ENCODE assay signal across 30 cellular contexts in genomic region chr13:30181856-30182651, GRCh38.
DNase-seq lines count a peak whose midpoint lies in the region; ATAC-seq, FAIRE-seq and TF ChIP-seq lines count a peak whose summit lies in the region.
"Had no signal": no experiment of that assay in that cellular context is flagged by ENCODE, and none has a peak within 500 bp of the region (broad histone marks: within the 10 kb centered on the region; RNA-seq: fewer than 3 reads in every experiment).

No MANE protein-coding gene starts in this region.

- POLR2A ChIA-PET in K562 (lab: Yijun Ruan, JAX), result no interaction called here

- no peak for FAIRE-seq in K562 (lab: Jason Lieb, UNC)
- FAIRE-seq: G401.6, HTR-8/SVneo had no signal

- peak; percentile 13 for DNase-seq in ELR (ENCODE audit: low read depth)
- DNase-seq in K562 (ENCODE audit: extremely low read depth in 1 of 4, low spot score in 3 of 4), result peak in 2 of 4 experiments; percentile 6 to 18
- peak; percentile 74 for DNase-seq in left kidney (ENCODE audit: low read depth, low spot score)
- DNase-seq in heart left ventricle, result no peak
- no peak for DNase-seq in occipital lobe (lab: John Stamatoyannopoulos, UW)
- DNase-seq in NCI-H510A treated with DMSO at 0.1 percent for 48 hours (lab: John Stamatoyannopoulos, UW), result no peak
- DNase-seq: activated CD4-positive, CD25-positive, alpha-beta regulatory T cell treated with anti-CD3 and anti-CD28 coated beads, Interleukin-2, amount 50 U/mL, for 72 hours; activated CD8-positive, alpha-beta T cell treated with anti-CD3 and anti-CD28 coated beads, Interleukin-2, amount 10 ng/mL, durations not matched to agents 7 days and 5 days; activated effector memory CD4-positive, alpha-beta T cell treated with Interleukin-2 at 50 U/mL for 16 hours; aorta; CD8-positive, alpha-beta T cell; effector memory CD4-positive, alpha-beta T cell; erythroblast; immature natural killer cell; Kasumi-1; mesenchymal stem cell; naive B cell; NCI-H1092; NCI-H187 treated with DMSO at 0.1 percent for 48 hours; NCI-H69; RPMI8226; tibial artery had no signal

- peaks cover 6% of the 10 kb centered on the region for H3K9me3 ChIP-seq in HUES6 (ENCODE audit: control insufficient read depth, insufficient read depth, low read depth, low read length)
- H3K9me3 ChIP-seq in K562 (replicated peaks; ENCODE audit: control insufficient read depth, insufficient read depth, low read depth, low read length), result no peaks in the 10 kb centered on the region
- no peaks in the 10 kb centered on the region for H3K9me3 ChIP-seq in heart left ventricle
- H3K9me3 ChIP-seq: tibial artery had no signal

- TF ChIP-seq POLR2A in K562 (conservative IDR thresholded peaks at IDR 0.05) (peak; percentile 80), heart left ventricle (IDR thresholded peaks at IDR 0.05) (no peak)

- no peak overlapping the region for H3K4me2 ChIP-seq in K562 (ENCODE audit: insufficient read depth, low read length)

- BruUV-seq in K562 (replicated peaks; lab: Mats Ljungman, UMichigan), result no TSS peak

- H2AFZ ChIP-seq in K562 (ENCODE audit: low read depth, low read length), result no peak overlapping the region; the same call in 1 of the 2 replicates

- intact Hi-C loops in K562 (cut with micrococcal nuclease), result loop anchor here (2.0 kb wide), 1 partner anchor 153 kb away; no protein-coding TSS in a partner anchor
- intact Hi-C loops in heart left ventricle (cut with DNase I), result no loop called here

- H3K4me3 ChIP-seq in HUES6 (ENCODE audit: low read depth, low read length) (no peak overlapping the region), K562 (no peak overlapping the region), heart left ventricle (no peak overlapping the region)
- H3K4me3 ChIP-seq: cardiac muscle cell, coronary artery, skin epidermis, tibial artery had no signal

- TF ChIP-seq EP300 in K562 (IDR thresholded peaks at IDR 0.05; ENCODE audit: low read length), result no peak

- no peaks in the 10 kb centered on the region; the same call in 1 of the 2 replicates for H4K20me1 ChIP-seq in K562 (replicated peaks; ENCODE audit: control insufficient read depth, insufficient read depth, low read length)

- CTCF ChIA-PET in K562 (lab: Yijun Ruan, JAX; ENCODE audit: low intra/inter-chr PET ratio), result interaction anchor here (0.5 kb wide), 1 partner anchor 57 kb away, joined by 6 read pairs; no protein-coding TSS in a partner anchor

- H3K27me3 ChIP-seq in HUES6 (ENCODE audit: control insufficient read depth, insufficient read depth, low read length), result no peaks in the 10 kb centered on the region
- H3K27me3 ChIP-seq in K562 (ENCODE audit: control insufficient read depth in 2 of 2, insufficient read depth in 2 of 2, low read length in 2 of 2), result no peaks in the 10 kb centered on the region
- no peaks in the 10 kb centered on the region for H3K27me3 ChIP-seq in heart left ventricle
- H3K27me3 ChIP-seq: cardiac muscle cell, tibial artery had no signal

- H3K27ac ChIP-seq in HUES6 (ENCODE audit: low read depth, low read length) (no peak overlapping the region), K562 (ENCODE audit: extremely low read depth, low read depth, low read length) (no peak overlapping the region), heart left ventricle (no peak overlapping the region)
- H3K27ac ChIP-seq: cardiac muscle cell, coronary artery, skin epidermis, tibial artery had no signal

- H3K79me2 ChIP-seq in K562 (ENCODE audit: control insufficient read depth, insufficient read depth, low read length), result no peaks in the 10 kb centered on the region

- TF ChIP-seq CTCF in K562 (IDR thresholded peaks at IDR 0.05 in 2 of 3, conservative IDR thresholded peaks at IDR 0.05 in 1 of 3; ENCODE audit: insufficient read depth in 2 of 3, low read depth in 1 of 3, low read length in 3 of 3), result no peak
- TF ChIP-seq CTCF in heart left ventricle (IDR thresholded peaks at IDR 0.05), result no peak

- peak overlapping the region; percentile 76 for H3K9ac ChIP-seq in HUES6 (ENCODE audit: low read length)
- no peak overlapping the region for H3K9ac ChIP-seq in K562 (ENCODE audit: insufficient read depth in 1 of 2, low read depth in 2 of 2, low read length in 2 of 2)

- H3K4me1 ChIP-seq in HUES6 (ENCODE audit: control insufficient read depth, insufficient read depth, low read length) (0 out of 2 replicates have a peak, but pooled peaks cover 8% of the 10 kb centered on the region), K562 (replicated peaks in 1 of 2; ENCODE audit: control insufficient read depth in 2 of 2, insufficient read depth in 2 of 2, low read length in 2 of 2) (no peaks in the 10 kb centered on the region), heart left ventricle (no peaks in the 10 kb centered on the region)
- H3K4me1 ChIP-seq: tibial artery had no signal

- 24% methylated on average over 13 of the region's 13 CpGs for WGBS in K562 (ENCODE audit: insufficient coverage, low coverage, missing lambda C conversion rate)
- 87 to 90% (median 88%) methylated on average over 13 of the region's 13 CpGs for WGBS in heart left ventricle, 4 donors

- H3K9me1 ChIP-seq in K562 (ENCODE audit: control insufficient read depth, insufficient read depth, low read length), result no peaks in the 10 kb centered on the region

- no peak for TF ChIP-seq RAD21 in K562 (CRISPR knock-in tag; conservative IDR thresholded peaks at IDR 0.05 in 1 of 2, IDR thresholded peaks at IDR 0.05 in 1 of 2)

- in situ Hi-C loops in K562 (cut with MboI), result no loop called here

- no peaks in the 10 kb centered on the region for H3K36me3 ChIP-seq in HUES6 (ENCODE audit: control insufficient read depth, insufficient read depth, low read length)
- H3K36me3 ChIP-seq in K562 (ENCODE audit: control insufficient read depth, insufficient read depth, low read length), result no peaks in the 10 kb centered on the region
- H3K36me3 ChIP-seq in heart left ventricle, result no peaks in the 10 kb centered on the region
- H3K36me3 ChIP-seq: cardiac muscle cell, tibial artery had no signal

- peak; percentile 72 for ATAC-seq in K562
- ATAC-seq in heart left ventricle, result no peak
- no peak for ATAC-seq in GM18867 (IDR thresholded peaks at IDR 0.05; ENCODE audit: unreplicated experiment)
- ATAC-seq: activated CD8-positive, alpha-beta T cell treated with anti-CD3 and anti-CD28 coated beads, Interleukin-2, amount 10 ng/mL, durations not matched to agents 7 days and 5 days; CD8-positive, alpha-beta T cell; left lobe of liver had no signal

TF ChIP-seq in K562, 482 proteins besides CTCF, POLR2A, EP300 and RAD21 (continues in another document):
- TF ChIP-seq MYNN (IDR thresholded peaks at IDR 0.05), result no peak
- TF ChIP-seq MYNN (CRISPR knock-in tag; IDR thresholded peaks at IDR 0.05), result no peak
- TF ChIP-seq TBP (optimal IDR thresholded peaks at IDR 0.05; ENCODE audit: low read depth, low read length), result peak; percentile 93
- TF ChIP-seq MTF1 (CRISPR knock-in tag; IDR thresholded peaks at IDR 0.05; ENCODE audit: borderline replicate concordance), result no peak
- no peak for TF ChIP-seq STAT5B (CRISPR knock-in tag; IDR thresholded peaks at IDR 0.05)
- TF ChIP-seq GTF2B (IDR thresholded peaks at IDR 0.05; ENCODE audit: extremely low read depth, insufficient read length), result peak; percentile 51
- no peak for TF ChIP-seq NR4A1 (CRISPR knock-in tag; IDR thresholded peaks at IDR 0.05)
- TF ChIP-seq NR4A1 (tag; IDR thresholded peaks at IDR 0.05), result no peak
- peak in 1 of 2 experiments; percentile 84; a peak in 2 of 4 replicates for TF ChIP-seq BCLAF1 (IDR thresholded peaks at IDR 0.05; ENCODE audit: borderline replicate concordance in 1 of 2, control insufficient read depth in 1 of 2, low read depth in 2 of 2, low read length in 1 of 2)
- peak; percentile 42 for TF ChIP-seq SUPT5H (IDR thresholded peaks at IDR 0.05)
- no peak for TF ChIP-seq EHMT2 (IDR thresholded peaks at IDR 0.05)
- no peak for TF ChIP-seq POLR2AphosphoS2 (IDR thresholded peaks at IDR 0.05; ENCODE audit: low read length)
- TF ChIP-seq RBFOX2 (IDR thresholded peaks at IDR 0.05; ENCODE audit: low read depth, low read length), result peak; percentile 42
- peak; percentile 87 for TF ChIP-seq PML (IDR thresholded peaks at IDR 0.05; ENCODE audit: low read length)
- no peak for TF ChIP-seq POLR2G (IDR thresholded peaks at IDR 0.05; ENCODE audit: low read depth, low read length)
- no peak for TF ChIP-seq SMARCC2 (IDR thresholded peaks at IDR 0.05; ENCODE audit: low read depth)
- TF ChIP-seq SMARCB1 (IDR thresholded peaks at IDR 0.05; ENCODE audit: insufficient read length, low read depth), result no peak
- TF ChIP-seq RNF2 (IDR thresholded peaks at IDR 0.05), result no peak
- TF ChIP-seq POLR2AphosphoS5 (IDR thresholded peaks at IDR 0.05; ENCODE audit: control insufficient read depth, insufficient read depth, low read depth, low read length), result peak; percentile 85

Comparison
In these comparisons a context has a peak if more than half of its experiments do, and no peak if none do; other contexts are left out.
1. DNase-seq: peak in ELR (single experiment) and left kidney (single experiment); none in heart left ventricle (0 of 5), occipital lobe (single experiment) and NCI-H510A treated with DMSO at 0.1 percent for 48 hours (single experiment).